ENCODE assay signal across 12 cellular contexts in genomic region chr5:53114988-53115387, GRCh38. TPM values are rescaled to one million over a fixed set of nuclear protein-coding genes. Genes with fewer than 3 reads are reported as not detected.
A peak's percentile ranks its signal among the peaks of the same experiment; 100 is the strongest.
DNase-seq lines count a peak whose midpoint lies in the region; ATAC-seq and TF ChIP-seq lines count a peak whose summit lies in the region.
"Had no signal": no experiment of that assay in that cellular context is flagged by ENCODE, and none has a peak within 500 bp of the region (broad histone marks: within the 10 kb centered on the region; RNA-seq: fewer than 3 reads in every experiment).

No MANE protein-coding gene starts in this region.

- CTCF ChIA-PET in Caco-2 (lab: Charles Lee): interaction anchor here (0.8 to 1.2 kb wide), 2 partner anchors 167 to 199 kb away, joined by 4 to 6 read pairs; no protein-coding TSS in a partner anchor

- no peaks in the 10 kb centered on the region for H3K36me3 ChIP-seq in adipocyte (ENCODE audit: control insufficient read depth, insufficient read depth, low read length, severe bottlenecking)
- H3K36me3 ChIP-seq in kidney epithelial cell (ENCODE audit: control insufficient read depth, insufficient read depth, low read length): no peaks in the 10 kb centered on the region
- no peaks in the 10 kb centered on the region for H3K36me3 ChIP-seq in Caco-2 (ENCODE audit: control insufficient read depth, insufficient read depth, low read length)

- H3K9ac ChIP-seq in adipocyte (ENCODE audit: low read length): no peak overlapping the region

- H3K27me3 Mint-ChIP-seq in activated T-cell treated with anti-CD3 and anti-CD28 coated beads, Interleukin-2, amount 50 U/mL, for 4 hours (ENCODE audit: low read depth): no peaks in the 10 kb centered on the region
- H3K27me3 Mint-ChIP-seq in Caco-2 (ENCODE audit: insufficient read depth, unreplicated experiment): peaks cover 2% of the 10 kb centered on the region
- H3K27me3 Mint-ChIP-seq: activated CD4-positive, alpha-beta T cell treated with anti-CD3 and anti-CD28 coated beads for 36 hours had no signal

- H3K4me3 Mint-ChIP-seq in activated T-cell treated with anti-CD3 and anti-CD28 coated beads, Interleukin-2, amount 50 U/mL, for 4 hours: no peak overlapping the region
- no peak overlapping the region for H3K4me3 Mint-ChIP-seq in Caco-2 (ENCODE audit: unreplicated experiment)
- H3K4me3 Mint-ChIP-seq: activated CD4-positive, alpha-beta T cell treated with anti-CD3 and anti-CD28 coated beads for 36 hours; activated T-helper 17 cell treated with anti-CD3 and anti-CD28 coated beads, Interleukin-2, amount 50 U/mL, for 72 hours had no signal

- no peak for ATAC-seq in activated T-cell treated with anti-CD3 and anti-CD28 coated beads, Interleukin-2, amount 50 U/mL, for 4 hours
- ATAC-seq: activated CD4-positive, alpha-beta T cell treated with anti-CD3 and anti-CD28 coated beads for 36 hours; activated T-helper 17 cell treated with anti-CD3 and anti-CD28 coated beads, Interleukin-2, amount 50 U/mL, for 72 hours had no signal

- no TSS peak for BruUV-seq in Caco-2 (replicated peaks; lab: Mats Ljungman, UMichigan)

- H3K4me1 Mint-ChIP-seq in activated T-cell treated with anti-CD3 and anti-CD28 coated beads, Interleukin-2, amount 50 U/mL, for 4 hours (ENCODE audit: low read depth): peaks cover 12% of the 10 kb centered on the region
- H3K4me1 Mint-ChIP-seq in Caco-2 (ENCODE audit: low read depth, unreplicated experiment): peaks cover 14% of the 10 kb centered on the region

- DNase-seq in AG10803 (ENCODE audit: low read depth) (no peak), KBM-7 (peak; percentile 40), adipocyte (ENCODE audit: low read depth) (peak; percentile 46), kidney epithelial cell (ENCODE audit: low read depth) (no peak), GM13977 (ENCODE audit: low spot score) (no peak), Caco-2 (no peak)
- DNase-seq in activated CD4-positive, CD25-positive, alpha-beta regulatory T cell (lab: John Stamatoyannopoulos, UW): no peak
- DNase-seq in activated T-cell treated with anti-CD3 and anti-CD28 coated beads, Interleukin-2, amount 50 U/mL, for 4 hours: no peak
- DNase-seq: activated CD4-positive, alpha-beta T cell treated with anti-CD3 and anti-CD28 coated beads for 36 hours; hippocampal formation; Right ventricle myocardium superior had no signal

- intact Hi-C loops in Caco-2 (cut with micrococcal nuclease; ENCODE audit: unreplicated experiment): no loop called here

- H3K27me3 ChIP-seq in adipocyte (replicated peaks; ENCODE audit: control insufficient read depth, insufficient read depth, low read length): no peaks in the 10 kb centered on the region
- H3K27me3 ChIP-seq in kidney epithelial cell (ENCODE audit: control insufficient read depth, insufficient read depth, low read length): no peaks in the 10 kb centered on the region
- no peaks in the 10 kb centered on the region for H3K27me3 ChIP-seq in Caco-2 (replicated peaks; ENCODE audit: control insufficient read depth, insufficient read depth, low read length)

- TF ChIP-seq CTCF in AG10803 (conservative IDR thresholded peaks at IDR 0.05; ENCODE audit: low read length): peak; percentile 25; the same call in 1 of the 2 replicates
- TF ChIP-seq CTCF in kidney epithelial cell (IDR thresholded peaks at IDR 0.05; ENCODE audit: insufficient read depth, low read length, poor library complexity, severe bottlenecking): peak; percentile 42
- no peak for TF ChIP-seq CTCF in GM13977 (IDR thresholded peaks at IDR 0.05; ENCODE audit: extremely low read depth, insufficient read depth, missing control alignments)
- peak in 1 of 2 experiments; percentile 27 for TF ChIP-seq CTCF in Caco-2 (IDR thresholded peaks at IDR 0.05; ENCODE audit: insufficient read depth in 1 of 2, low read depth in 1 of 2, low read length in 1 of 2, severe bottlenecking in 1 of 2, unreplicated experiment in 1 of 2)

- H3K9me3 ChIP-seq in adipocyte (ENCODE audit: control insufficient read depth, low read length) (no peaks in the 10 kb centered on the region), Caco-2 (no peaks in the 10 kb centered on the region)

- H3K36me3 Mint-ChIP-seq in activated T-cell treated with anti-CD3 and anti-CD28 coated beads, Interleukin-2, amount 50 U/mL, for 4 hours (ENCODE audit: insufficient read depth): no peaks in the 10 kb centered on the region
- H3K36me3 Mint-ChIP-seq in Caco-2 (ENCODE audit: insufficient read depth, unreplicated experiment): no peaks in the 10 kb centered on the region

- H3K4me3 ChIP-seq in AG10803 (ENCODE audit: low read length) (no peak overlapping the region), adipocyte (ENCODE audit: low read length) (no peak overlapping the region), kidney epithelial cell (ENCODE audit: low read depth, low read length) (no peak overlapping the region), Caco-2 (ENCODE audit: low read depth, low read length) (no peak overlapping the region)

- H3K9me3 Mint-ChIP-seq in activated T-cell treated with anti-CD3 and anti-CD28 coated beads, Interleukin-2, amount 50 U/mL, for 4 hours: no peaks in the 10 kb centered on the region
- no peaks in the 10 kb centered on the region for H3K9me3 Mint-ChIP-seq in Caco-2 (ENCODE audit: unreplicated experiment)
- H3K9me3 Mint-ChIP-seq: activated T-helper 17 cell treated with anti-CD3 and anti-CD28 coated beads, Interleukin-2, amount 50 U/mL, for 72 hours had no signal

- POLR2A ChIA-PET in Caco-2 (lab: Charles Lee): no interaction called here

- in situ Hi-C loops in KBM-7 (cut with MboI; ENCODE audit: low pct_unique_long_range_greater_than_20kb, low sequenced_read_pairs): no loop called here
- in situ Hi-C loops in GM13977 (cut with MboI; ENCODE audit: low pct_unique_long_range_greater_than_20kb, low sequenced_read_pairs, unreplicated experiment): no loop called here

- no peak overlapping the region for H3K27ac Mint-ChIP-seq in Caco-2 (ENCODE audit: unreplicated experiment)
- H3K27ac Mint-ChIP-seq: activated CD4-positive, alpha-beta T cell treated with anti-CD3 and anti-CD28 coated beads for 36 hours; activated T-helper 17 cell treated with anti-CD3 and anti-CD28 coated beads, Interleukin-2, amount 50 U/mL, for 72 hours had no signal

- H3K4me1 ChIP-seq in adipocyte (ENCODE audit: control insufficient read depth, insufficient read depth, low read length) (peaks cover 11% of the 10 kb centered on the region), Caco-2 (peaks cover 3% of the 10 kb centered on the region; the same call in 1 of the 2 replicates)

RNA-seq across cellular contexts. Expression of gene MOCS2, which starts 5.4 kb away (rescaled TPM):
- total RNA-seq in kidney epithelial cell (28.1 and 32.0 TPM in 2 replicates), Caco-2 (2022) (34.8 and 35.9 TPM in 2 replicates)
- 10 to 100 TPM; 24.2 to 25.4 (median 24.5) TPM for total RNA-seq in activated T-cell treated with anti-CD3 and anti-CD28 coated beads, Interleukin-2, amount 50 U/mL, for 4 hours

Comparison
In these comparisons a context has a peak if more than half of its experiments do, and no peak if none do; other contexts are left out.
1. DNase-seq: peak in KBM-7 (single experiment) and adipocyte (single experiment); none in AG10803 (single experiment), kidney epithelial cell (single experiment), activated CD4-positive, CD25-positive, alpha-beta regulatory T cell (0 of 4), activated T-cell treated with anti-CD3 and anti-CD28 coated beads, Interleukin-2, amount 50 U/mL, for 4 hours (single experiment), GM13977 (single experiment) and Caco-2 (0 of 2).